16 cellular contexts compared by ENCODE assay signal in genomic region chr5:14667290-14667689, GRCh38. TPM values are rescaled to one million over a fixed set of nuclear protein-coding genes. Genes with fewer than 3 reads are reported as not detected.
A peak's percentile ranks its signal among the peaks of the same experiment; 100 is the strongest.
DNase-seq lines count a peak whose midpoint lies in the region; ATAC-seq and TF ChIP-seq lines count a peak whose summit lies in the region.
"Had no signal": no experiment of that assay in that cellular context is flagged by ENCODE, and none has a peak within 500 bp of the region (broad histone marks: within the 10 kb centered on the region; RNA-seq: fewer than 3 reads in every experiment).

No MANE protein-coding gene starts in this region.

- H3K4me3 ChIP-seq in PC-3 (ENCODE audit: low read length) (no peak overlapping the region), H7 (ENCODE audit: insufficient read depth, low read depth, low read length) (no peak overlapping the region)
- H3K4me3 ChIP-seq: pancreas had no signal

- CTCF ChIA-PET in activated naive CD4-positive, alpha-beta T cell treated with anti-CD3 and anti-CD28 coated beads for 36 hours (lab: Charles Lee): interaction anchor here (0.7 to 1.9 kb wide), 4 partner anchors 9 to 298 kb away, joined by 3 to 5 read pairs (median 4); no protein-coding TSS in a partner anchor
- CTCF ChIA-PET in PC-3 (lab: Charles Lee): no interaction called here

- peak overlapping the region; percentile 96 for H3K4me3 Mint-ChIP-seq in activated naive CD4-positive, alpha-beta T cell treated with anti-CD3 and anti-CD28 coated beads for 36 hours
- H3K4me3 Mint-ChIP-seq in effector memory CD8-positive, alpha-beta T cell: peak overlapping the region; percentile 87 to 96
- H3K4me3 Mint-ChIP-seq in stimulated activated naive CD8-positive, alpha-beta T cell treated with anti-CD3 and anti-CD28 coated beads, Interleukin-15, amount 100 ng/mL, for 72 hours: peak overlapping the region; percentile 95 to 96

- no peak overlapping the region for H2AFZ ChIP-seq in PC-3 (ENCODE audit: low read length)

- H3K27me3 Mint-ChIP-seq in activated naive CD4-positive, alpha-beta T cell treated with anti-CD3 and anti-CD28 coated beads for 36 hours (ENCODE audit: low read depth): no peaks in the 10 kb centered on the region
- H3K27me3 Mint-ChIP-seq in effector memory CD8-positive, alpha-beta T cell: no peaks in the 10 kb centered on the region
- H3K27me3 Mint-ChIP-seq in stimulated activated naive CD8-positive, alpha-beta T cell treated with anti-CD3 and anti-CD28 coated beads, Interleukin-15, amount 100 ng/mL, for 72 hours: no peaks in the 10 kb centered on the region

- H3F3A ChIP-seq in PC-3 (ENCODE audit: low read length, unreplicated experiment): no peaks in the 10 kb centered on the region

- H3K27me3 ChIP-seq in PC-3 (ENCODE audit: low read length) (no peaks in the 10 kb centered on the region), H7 (ENCODE audit: control insufficient read depth, insufficient read depth, low read length) (peaks cover 7% of the 10 kb centered on the region)
- H3K27me3 ChIP-seq: foreskin keratinocyte, pancreas had no signal

- no peak for TF ChIP-seq CTCF in PC-3 (conservative IDR thresholded peaks at IDR 0.05; ENCODE audit: low read depth, low read length)

- BruUV-seq in PC-3 (replicated peaks; lab: Mats Ljungman, UMichigan): no TSS peak

- peaks cover 91% of the 10 kb centered on the region for H3K79me2 ChIP-seq in PC-3 (ENCODE audit: low read length)

- no peaks in the 10 kb centered on the region for H3K9me2 ChIP-seq in PC-3 (replicated peaks; ENCODE audit: low read length)

- no peaks in the 10 kb centered on the region for H3K9me3 ChIP-seq in PC-3 (ENCODE audit: low read length)
- H3K9me3 ChIP-seq: pancreas had no signal

- H3K9ac ChIP-seq in PC-3 (ENCODE audit: low read length): no peak overlapping the region

- peak overlapping the region; percentile 91 for H3K4me2 ChIP-seq in PC-3 (ENCODE audit: low read length)

- H3K36me3 ChIP-seq in PC-3 (ENCODE audit: low read depth, low read length) (no peaks in the 10 kb centered on the region; the same call in 1 of the 2 replicates), H7 (replicated peaks; ENCODE audit: control insufficient read depth, insufficient read depth, low read length) (no peaks in the 10 kb centered on the region)
- H3K36me3 ChIP-seq: pancreas had no signal

- peaks cover 70% of the 10 kb centered on the region for H3K4me1 Mint-ChIP-seq in activated naive CD4-positive, alpha-beta T cell treated with anti-CD3 and anti-CD28 coated beads for 36 hours (ENCODE audit: low read depth)
- H3K4me1 Mint-ChIP-seq in effector memory CD8-positive, alpha-beta T cell (ENCODE audit: low read depth in 2 of 2): peaks cover 57 to 75% of the 10 kb centered on the region in 2 donors
- peaks cover 85% of the 10 kb centered on the region for H3K4me1 Mint-ChIP-seq in stimulated activated naive CD8-positive, alpha-beta T cell treated with anti-CD3 and anti-CD28 coated beads, Interleukin-15, amount 100 ng/mL, for 72 hours

- H3K27ac Mint-ChIP-seq in activated naive CD4-positive, alpha-beta T cell treated with anti-CD3 and anti-CD28 coated beads for 36 hours: peak overlapping the region; percentile 80
- peak overlapping the region; percentile 94 to 97 for H3K27ac Mint-ChIP-seq in effector memory CD8-positive, alpha-beta T cell
- peak overlapping the region; percentile 97 to 98 for H3K27ac Mint-ChIP-seq in stimulated activated naive CD8-positive, alpha-beta T cell treated with anti-CD3 and anti-CD28 coated beads, Interleukin-15, amount 100 ng/mL, for 72 hours

- no peaks in the 10 kb centered on the region for H3K9me3 Mint-ChIP-seq in activated naive CD4-positive, alpha-beta T cell treated with anti-CD3 and anti-CD28 coated beads for 36 hours
- no peaks in the 10 kb centered on the region for H3K9me3 Mint-ChIP-seq in effector memory CD8-positive, alpha-beta T cell
- H3K9me3 Mint-ChIP-seq in stimulated activated naive CD8-positive, alpha-beta T cell treated with anti-CD3 and anti-CD28 coated beads, Interleukin-15, amount 100 ng/mL, for 72 hours: no peaks in the 10 kb centered on the region

- intact Hi-C loops in activated naive CD4-positive, alpha-beta T cell treated with anti-CD3 and anti-CD28 coated beads for 36 hours (cut with micrococcal nuclease): loop anchor here (5.0 to 10.0 kb wide), 2 partner anchors 1800 to 1958 kb away; partner anchors contain the start of gene ZNF622
- intact Hi-C loops in PC-3 (cut with micrococcal nuclease): no loop called here

- POLR2A ChIA-PET in PC-3 (lab: Charles Lee; ENCODE audit: unreplicated experiment): interaction anchor here (0.6 kb wide), 1 partner anchor 26 kb away, joined by 3 read pairs; no protein-coding TSS in a partner anchor

- no peak for DNase-seq in activated naive CD4-positive, alpha-beta T cell treated with anti-CD3 and anti-CD28 coated beads for 36 hours
- DNase-seq in activated naive CD4-positive, alpha-beta T cell treated with anti-CD3 and anti-CD28 coated beads, Interleukin-2, amount 50 U/mL, for 16 hours: no peak
- DNase-seq in PC-3: no peak
- DNase-seq in effector memory CD8-positive, alpha-beta T cell: no peak
- no peak for DNase-seq in stimulated activated naive CD8-positive, alpha-beta T cell treated with anti-CD3 and anti-CD28 coated beads, Interleukin-15, amount 100 ng/mL, for 72 hours
- no peak for DNase-seq in OCI-M2 (lab: John Stamatoyannopoulos, UW; ENCODE audit: unreplicated experiment)
- no peak for DNase-seq in H7
- DNase-seq: DMS79 treated with DMSO at 0.1 percent for 48 hours; effector CD4-positive, alpha-beta T cell; foreskin keratinocyte; NCI-H1436 treated with DMSO at 0.1 percent for 48 hours; NCI-H524; pancreas; stimulated activated CD4-positive, alpha-beta T cell treated with anti-CD3 and anti-CD28 coated beads, Interleukin-15, amount 100 ng/mL, for 24 hours had no signal

- peaks cover 51% of the 10 kb centered on the region for H3K4me1 ChIP-seq in PC-3 (ENCODE audit: insufficient read depth, low read length)

- peaks cover 41% of the 10 kb centered on the region for H3K36me3 Mint-ChIP-seq in activated naive CD4-positive, alpha-beta T cell treated with anti-CD3 and anti-CD28 coated beads for 36 hours (ENCODE audit: low read depth)
- H3K36me3 Mint-ChIP-seq in effector memory CD8-positive, alpha-beta T cell (ENCODE audit: insufficient read depth): peaks cover 26% of the 10 kb centered on the region

- no peak overlapping the region for H3K27ac ChIP-seq in PC-3 (ENCODE audit: low read length)
- H3K27ac ChIP-seq: foreskin keratinocyte, pancreas, RWPE1 had no signal

- peaks cover 21% of the 10 kb centered on the region for H4K20me1 ChIP-seq in PC-3 (ENCODE audit: low read length)

- no peak for ATAC-seq in PC-3
- ATAC-seq in effector memory CD8-positive, alpha-beta T cell (replicated peaks): no peak
- no peak for ATAC-seq in stimulated activated naive CD8-positive, alpha-beta T cell treated with anti-CD3 and anti-CD28 coated beads, Interleukin-15, amount 100 ng/mL, for 72 hours
- no peak for ATAC-seq in HG03432 (IDR thresholded peaks at IDR 0.05; ENCODE audit: unreplicated experiment)
- ATAC-seq: foreskin keratinocyte, pancreas had no signal

RNA-seq across cellular contexts. Expression of gene OTULIN, which starts 2.8 kb away (rescaled TPM):
- total RNA-seq in activated naive CD4-positive, alpha-beta T cell treated with anti-CD3 and anti-CD28 coated beads for 36 hours: 10 to 100 TPM; 46.4 to 48.0 TPM
- total RNA-seq in PC-3 (2014; rRNA removed): 22.4 and 26.7 TPM in 2 replicates
- total RNA-seq in H7 (2014; rRNA removed; shearing (Covaris generic)): 14.9 and 17.4 TPM in 2 replicates
